Comparison of ENCODE assay signal across 8 cellular contexts in genomic region chr2:69082430-69082997, GRCh38.
A peak's percentile ranks its signal among the peaks of the same experiment; 100 is the strongest.
DNase-seq lines count a peak whose midpoint lies in the region; ATAC-seq and TF ChIP-seq lines count a peak whose summit lies in the region.

No MANE protein-coding gene starts in this region.

- no peak overlapping the region for H3K9ac ChIP-seq in endodermal cell (ENCODE audit: extremely low read depth, low read length, poor library complexity, severe bottlenecking)

- H3K4me3 ChIP-seq in endodermal cell (ENCODE audit: low read length): no peak overlapping the region

- 79 to 84% methylated on average over 8 to 9 of the region's 9 CpGs for WGBS in endodermal cell (ENCODE audit: insufficient coverage in 1 of 2, insufficient read length in 1 of 2), 2 experiments

- DNase-seq in DMS53 (lab: John Stamatoyannopoulos, UW) (peak; percentile 98), NCI-H69 (lab: John Stamatoyannopoulos, UW) (peak; percentile 58), endodermal cell (no peak), omental fat pad (ENCODE audit: low spot score) (no peak), activated gamma-delta T cell treated with Interleukin-2 at 50 U/mL for 16 hours (no peak), GDM1 (lab: John Stamatoyannopoulos, UW) (no peak)
- DNase-seq in activated naive CD4-positive, alpha-beta T cell treated with anti-CD3 and anti-CD28 coated beads, Interleukin-2, amount 50 U/mL, for 72 hours (ENCODE audit: low spot score in 2 of 2): no peak

- H3K9me3 ChIP-seq in endodermal cell (ENCODE audit: control insufficient read depth, low read length): no peaks in the 10 kb centered on the region

- no peaks in the 10 kb centered on the region for H3K27me3 Mint-ChIP-seq in endodermal cell (ENCODE audit: insufficient read depth)

- no peak overlapping the region for H3K27ac ChIP-seq in endodermal cell (ENCODE audit: low read depth, low read length)

- H3K36me3 ChIP-seq in endodermal cell (ENCODE audit: control insufficient read depth, insufficient read depth, low read length): peaks cover 20% of the 10 kb centered on the region

- peaks cover 37% of the 10 kb centered on the region for H3K36me3 Mint-ChIP-seq in endodermal cell (ENCODE audit: low read depth)
- no peaks in the 10 kb centered on the region for H3K36me3 Mint-ChIP-seq in activated naive CD4-positive, alpha-beta T cell treated with anti-CD3 and anti-CD28 coated beads, Interleukin-2, amount 50 U/mL, for 72 hours

- no peaks in the 10 kb centered on the region for H3K9me3 Mint-ChIP-seq in endodermal cell
- no peaks in the 10 kb centered on the region for H3K9me3 Mint-ChIP-seq in activated naive CD4-positive, alpha-beta T cell treated with anti-CD3 and anti-CD28 coated beads, Interleukin-2, amount 50 U/mL, for 72 hours

- no peaks in the 10 kb centered on the region for H3K27me3 ChIP-seq in endodermal cell (ENCODE audit: control insufficient read depth, insufficient read depth, low read length, poor library complexity, severe bottlenecking)

- no peak overlapping the region for H3K4me3 Mint-ChIP-seq in endodermal cell

- H3K4me1 Mint-ChIP-seq in endodermal cell: peaks cover 13% of the 10 kb centered on the region

- peak overlapping the region; percentile 36 for H3K27ac Mint-ChIP-seq in endodermal cell
- no peak overlapping the region for H3K27ac Mint-ChIP-seq in activated naive CD4-positive, alpha-beta T cell treated with anti-CD3 and anti-CD28 coated beads, Interleukin-2, amount 50 U/mL, for 72 hours

- no peaks in the 10 kb centered on the region for H3K4me1 ChIP-seq in endodermal cell (ENCODE audit: control insufficient read depth, insufficient read depth, low read length)

- ATAC-seq in omental fat pad (ENCODE audit: low FRiP score): peak; percentile 30
- no peak for ATAC-seq in GM21619 (IDR thresholded peaks at IDR 0.05; ENCODE audit: unreplicated experiment)
- no peak for ATAC-seq in activated naive CD4-positive, alpha-beta T cell treated with anti-CD3 and anti-CD28 coated beads, Interleukin-2, amount 50 U/mL, for 72 hours

- no peak for TF ChIP-seq CTCF in endodermal cell (conservative IDR thresholded peaks at IDR 0.05)
- TF ChIP-seq CTCF in omental fat pad (IDR thresholded peaks at IDR 0.05): no peak

Comparison
In these comparisons a context has a peak if more than half of its experiments do, and no peak if none do; other contexts are left out.
1. DNase-seq: peak in DMS53 (single experiment) and NCI-H69 (single experiment); none in endodermal cell (single experiment), omental fat pad (single experiment), activated naive CD4-positive, alpha-beta T cell treated with anti-CD3 and anti-CD28 coated beads, Interleukin-2, amount 50 U/mL, for 72 hours (0 of 2), activated gamma-delta T cell treated with Interleukin-2 at 50 U/mL for 16 hours (single experiment) and GDM1 (single experiment).